In the genomic region with DNA sequence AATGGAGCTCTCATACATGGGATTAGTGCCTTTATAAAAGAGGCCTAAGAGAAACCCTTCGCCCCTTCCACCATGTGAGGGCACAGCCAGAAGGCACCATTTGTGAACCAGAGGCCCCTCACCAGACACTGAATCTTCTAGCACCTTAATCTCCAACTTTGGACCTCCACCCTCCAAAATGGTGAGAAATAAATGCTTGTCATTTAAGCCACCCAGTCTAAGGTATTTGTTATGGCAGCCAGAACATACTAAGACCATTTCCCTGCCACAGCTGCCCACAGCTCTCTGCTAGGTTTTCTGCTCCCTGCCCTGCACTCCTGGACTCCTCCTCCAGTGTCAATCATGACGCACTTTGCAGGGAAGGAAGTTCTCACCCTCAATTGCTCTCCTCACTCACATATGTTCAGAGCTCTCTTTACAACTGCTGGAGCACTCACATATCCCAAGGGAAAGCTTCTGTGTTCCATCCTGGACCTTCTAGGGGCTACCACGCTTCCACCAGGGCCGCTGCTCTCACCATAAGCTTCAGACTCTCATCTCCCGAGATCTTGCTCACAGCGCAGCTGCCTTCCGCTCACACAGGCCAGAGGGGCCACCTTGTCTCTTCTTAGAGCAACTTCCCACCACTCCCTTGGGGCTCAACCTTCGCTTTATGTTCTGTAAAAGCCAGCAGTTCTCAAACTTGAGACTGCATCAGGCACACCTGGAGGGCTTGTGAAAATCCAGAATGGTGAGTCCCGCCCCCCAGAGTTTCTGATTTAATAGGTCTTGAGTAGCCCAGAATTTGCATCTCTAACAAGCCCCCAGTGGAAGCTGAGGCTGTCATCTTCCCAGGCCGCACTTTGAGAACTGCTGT, we compare ENCODE assay signal across 9 cellular contexts. TPM values are rescaled to one million over a fixed set of nuclear protein-coding genes. Genes with fewer than 3 reads are reported as not detected.
DNase-seq lines count a peak whose midpoint lies in the region; ATAC-seq and TF ChIP-seq lines count a peak whose summit lies in the region.
"Had no signal": no experiment of that assay in that cellular context is flagged by ENCODE, and none has a peak within 500 bp of the region (broad histone marks: within the 10 kb centered on the region; RNA-seq: fewer than 3 reads in every experiment).

No MANE protein-coding gene starts in this region.

- H3K4me2 ChIP-seq in DND-41 (ENCODE audit: insufficient read depth, low read length), result no peak overlapping the region

- TF ChIP-seq CTCF in DND-41 (IDR thresholded peaks at IDR 0.05; ENCODE audit: borderline replicate concordance, extremely low read depth, low read length, poor library complexity, severe bottlenecking), result no peak

- no peak overlapping the region for H3K27ac ChIP-seq in DND-41 (ENCODE audit: low read length)

- no peak overlapping the region for H2AFZ ChIP-seq in DND-41 (ENCODE audit: low read depth, low read length)

- DNase-seq in DND-41 (peak; percentile 60), left lobe of liver (ENCODE audit: low spot score) (no peak), kidney tubule cell (ENCODE audit: low spot score) (no peak), NCI-H510A (lab: John Stamatoyannopoulos, UW) (no peak)
- DNase-seq in activated CD8-positive, alpha-beta memory T cell treated with anti-CD3 and anti-CD28 coated beads, Interleukin-2, amount 50 U/mL, for 48 hours, result no peak
- DNase-seq: NCI-H1436 had no signal

- H4K20me1 ChIP-seq in DND-41 (ENCODE audit: insufficient read depth, low read length), result no peaks in the 10 kb centered on the region

- no peak overlapping the region for H3K4me3 ChIP-seq in DND-41 (ENCODE audit: low read depth in 1 of 2, low read length in 2 of 2)

- TF ChIP-seq POLR2A in Raji (IDR thresholded peaks at IDR 0.05; ENCODE audit: insufficient read depth, low read depth, low read length), result peak; percentile 76

- peaks cover 26% of the 10 kb centered on the region for H3K4me1 ChIP-seq in DND-41 (ENCODE audit: insufficient read depth, low read length)

- H3K36me3 ChIP-seq in DND-41 (ENCODE audit: insufficient read depth, low read length), result no peaks in the 10 kb centered on the region

- H3K9me3 ChIP-seq in DND-41 (ENCODE audit: insufficient read depth, low read length, severe bottlenecking), result no peaks in the 10 kb centered on the region

- no peaks in the 10 kb centered on the region for H3K79me2 ChIP-seq in DND-41 (ENCODE audit: insufficient read depth, low read length)

- H3K27me3 ChIP-seq in DND-41 (ENCODE audit: insufficient read depth, low read length, poor library complexity), result no peaks in the 10 kb centered on the region

- no peak overlapping the region for H3K9ac ChIP-seq in DND-41 (ENCODE audit: low read depth, low read length)

- ATAC-seq in DND-41 (ENCODE audit: insufficient read depth, low read depth) (peak; percentile 67), GM19035 (IDR thresholded peaks at IDR 0.05; ENCODE audit: unreplicated experiment) (peak; percentile 47), HG02943 (IDR thresholded peaks at IDR 0.05; ENCODE audit: low read depth, unreplicated experiment) (peak; percentile 44), left lobe of liver (no peak)

RNA-seq across cellular contexts. Expression of a gene that starts 1.6 kb away (rescaled TPM):
- 0.63 TPM for total RNA-seq in left lobe of liver
